ENCODE assay signal across 8 cellular contexts in genomic region chrX:64394874-64395567, GRCh38. TPM values are rescaled to one million over a fixed set of nuclear protein-coding genes. Genes with fewer than 3 reads are reported as not detected.
A peak's percentile ranks its signal among the peaks of the same experiment; 100 is the strongest.
DNase-seq lines count a peak whose midpoint lies in the region; ATAC-seq and TF ChIP-seq lines count a peak whose summit lies in the region.

MTMR8 (minus strand) TSS chrX:64395452; CDS start chrX:64395363, 89 bp downstream.

- POLR2A ChIA-PET in BJ (lab: Charles Lee), result no interaction called here

- CTCF ChIA-PET in BJ (lab: Yijun Ruan, JAX), result no interaction called here

- DNase-seq in BJ (ENCODE audit: low read depth), result no peak
- DNase-seq in OCI-M1 (lab: John Stamatoyannopoulos, UW), result peak; percentile 84
- DNase-seq in activated T-helper 1 cell treated with anti-CD3 and anti-CD28 coated beads, Interleukin-2, amount 50 U/mL, for 16 hours (ENCODE audit: low read depth in 1 of 2, low spot score in 1 of 2), result peak; percentile 50 to 56
- DNase-seq in germinal center (ENCODE audit: low spot score), result peak; percentile 79
- peak in 55 of 56 donors; percentile 1 to 80 (median 45) for DNase-seq in nucleus accumbens (lab: John Stamatoyannopoulos, UW)
- peak; percentile 1 for DNase-seq in stromal cell of bone marrow (ENCODE audit: low read depth)

- no peak for TF ChIP-seq CTCF in BJ (IDR thresholded peaks at IDR 0.05; ENCODE audit: insufficient read depth, low read depth, low read length)

- no peaks in the 10 kb centered on the region for H3K27me3 ChIP-seq in BJ (ENCODE audit: control insufficient read depth, insufficient read depth, low read length)

- ATAC-seq in GM19395 (IDR thresholded peaks at IDR 0.05; ENCODE audit: unreplicated experiment), result peak; percentile 98
- peak; percentile 94 for ATAC-seq in HG03520 (IDR thresholded peaks at IDR 0.05; ENCODE audit: unreplicated experiment)

- H3K4me3 ChIP-seq in BJ (ENCODE audit: low read depth, low read length), result peak within 1 kb of the TSS; percentile 24

- H3K36me3 ChIP-seq in BJ (ENCODE audit: control insufficient read depth, insufficient read depth, low read length), result no peaks in the 10 kb centered on the region

RNA-seq across cellular contexts. Expression of gene MTMR8, which starts in this region (rescaled TPM):
- polyA plus RNA-seq in BJ (2011; rRNA removed), result not detected in 2 replicates
- not detected in 2 replicates for polyA minus RNA-seq in BJ (2011; rRNA and poly(A)+ RNA removed)
